14 cellular contexts compared by ENCODE assay signal in the genomic region with DNA sequence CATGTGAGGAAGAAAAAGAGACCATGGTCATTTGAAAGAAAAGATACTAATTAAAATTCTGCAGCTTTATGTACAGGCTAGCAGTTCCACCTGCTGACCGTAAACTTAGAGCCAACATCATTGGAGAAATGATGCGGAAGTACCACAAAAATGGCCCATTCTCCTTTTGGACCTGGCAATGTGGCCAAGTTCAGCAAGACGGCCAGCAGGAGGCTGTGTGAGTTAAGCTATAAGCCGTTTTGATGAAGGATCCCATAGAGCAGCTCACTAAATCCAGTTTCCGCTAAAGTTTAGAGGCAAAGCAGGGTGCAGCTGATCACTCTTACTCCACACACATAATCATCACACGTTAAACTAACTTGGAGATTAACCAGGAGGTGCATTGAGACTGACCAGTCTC.
DNase-seq lines count a peak whose midpoint lies in the region; ATAC-seq and TF ChIP-seq lines count a peak whose summit lies in the region.
"Had no signal": no experiment of that assay in that cellular context is flagged by ENCODE, and none has a peak within 500 bp of the region (broad histone marks: within the 10 kb centered on the region; RNA-seq: fewer than 3 reads in every experiment).

No MANE protein-coding gene starts in this region.

- no peak overlapping the region for H3K27ac Mint-ChIP-seq in activated CD4-positive, alpha-beta memory T cell treated with anti-CD3 and anti-CD28 coated beads, Interleukin-2, amount 10 ng/mL, durations not matched to agents 7 days and 5 days
- H3K27ac Mint-ChIP-seq: IgD-negative memory B cell had no signal

- POLR2A ChIA-PET in activated CD4-positive, alpha-beta memory T cell treated with anti-CD3 and anti-CD28 coated beads, Interleukin-2, amount 10 ng/mL, durations not matched to agents 7 days and 5 days (lab: Charles Lee): no interaction called here

- H3K9me3 Mint-ChIP-seq in activated CD4-positive, alpha-beta memory T cell treated with anti-CD3 and anti-CD28 coated beads, Interleukin-2, amount 10 ng/mL, durations not matched to agents 7 days and 5 days: no peaks in the 10 kb centered on the region
- H3K9me3 Mint-ChIP-seq: activated T-cell treated with anti-CD3 and anti-CD28 coated beads, Interleukin-2, amount 50 U/mL, for 4 hours had no signal

- H3K9me3 ChIP-seq in cardiac muscle cell (ENCODE audit: low read depth) (no peaks in the 10 kb centered on the region), upper lobe of right lung (no peaks in the 10 kb centered on the region)
- H3K9me3 ChIP-seq: breast epithelium had no signal

- H3K27me3 Mint-ChIP-seq in activated CD4-positive, alpha-beta memory T cell treated with anti-CD3 and anti-CD28 coated beads, Interleukin-2, amount 10 ng/mL, durations not matched to agents 7 days and 5 days: no peaks in the 10 kb centered on the region

- no peaks in the 10 kb centered on the region for H3K36me3 Mint-ChIP-seq in activated CD4-positive, alpha-beta memory T cell treated with anti-CD3 and anti-CD28 coated beads, Interleukin-2, amount 10 ng/mL, durations not matched to agents 7 days and 5 days (ENCODE audit: low read depth)
- H3K36me3 Mint-ChIP-seq: IgD-negative memory B cell had no signal

- ATAC-seq in Right ventricle myocardium superior (ENCODE audit: poor library complexity) (no peak), upper lobe of right lung (no peak)
- ATAC-seq: activated T-cell treated with anti-CD3 and anti-CD28 coated beads, Interleukin-2, amount 50 U/mL, for 4 hours had no signal

- no peak overlapping the region for H3K4me3 Mint-ChIP-seq in activated CD4-positive, alpha-beta memory T cell treated with anti-CD3 and anti-CD28 coated beads, Interleukin-2, amount 10 ng/mL, durations not matched to agents 7 days and 5 days
- H3K4me3 Mint-ChIP-seq: activated T-cell treated with anti-CD3 and anti-CD28 coated beads, Interleukin-2, amount 50 U/mL, for 4 hours; IgD-negative memory B cell had no signal

- TF ChIP-seq CTCF in cardiac muscle cell (IDR thresholded peaks at IDR 0.05; ENCODE audit: low read depth, low read length) (peak; percentile 31), astrocyte of the cerebellum (IDR thresholded peaks at IDR 0.05; ENCODE audit: low read depth, low read length, missing control alignments) (peak; percentile 72), upper lobe of right lung (IDR thresholded peaks at IDR 0.05) (peak; percentile 19)

- H3K27me3 ChIP-seq in cardiac muscle cell: no peaks in the 10 kb centered on the region
- H3K27me3 ChIP-seq in upper lobe of right lung: no peaks in the 10 kb centered on the region
- H3K27me3 ChIP-seq: breast epithelium had no signal

- H3K4me1 Mint-ChIP-seq in activated CD4-positive, alpha-beta memory T cell treated with anti-CD3 and anti-CD28 coated beads, Interleukin-2, amount 10 ng/mL, durations not matched to agents 7 days and 5 days: no peaks in the 10 kb centered on the region

- DNase-seq in cardiac muscle cell (ENCODE audit: low read depth in 1 of 2, low spot score in 1 of 2) (peak; percentile 20 to 25), Right ventricle myocardium superior (no peak), astrocyte of the cerebellum (ENCODE audit: low read depth) (peak; percentile 57), iPS DF 19.7 (ENCODE audit: low read depth, low spot score) (peak; percentile 50), upper lobe of right lung (no peak), GM19238 (ENCODE audit: insufficient read length, low spot score) (no peak)
- DNase-seq in activated CD4-positive, alpha-beta memory T cell treated with anti-CD3 and anti-CD28 coated beads, Interleukin-2, amount 10 ng/mL, durations not matched to agents 7 days and 5 days: no peak
- DNase-seq in activated naive CD4-positive, alpha-beta T cell treated with Interleukin-2 at 50 U/mL for 16 hours: no peak
- DNase-seq: activated T-cell treated with anti-CD3 and anti-CD28 coated beads, Interleukin-2, amount 50 U/mL, for 4 hours; NCI-H2029; OCI-M1 had no signal

- H3K4me3 ChIP-seq in cardiac muscle cell (no peak overlapping the region), astrocyte of the cerebellum (ENCODE audit: low read depth, low read length) (no peak overlapping the region), upper lobe of right lung (no peak overlapping the region)
- H3K4me3 ChIP-seq: breast epithelium, lung had no signal

- intact Hi-C loops in Right ventricle myocardium superior (cut with DNase I): no loop called here
- intact Hi-C loops in upper lobe of right lung (cut with DNase I): no loop called here

- no peaks in the 10 kb centered on the region for H3K36me3 ChIP-seq in cardiac muscle cell
- H3K36me3 ChIP-seq in upper lobe of right lung: no peaks in the 10 kb centered on the region
- H3K36me3 ChIP-seq: breast epithelium had no signal

- H3K27ac ChIP-seq in cardiac muscle cell: no peak overlapping the region
- H3K27ac ChIP-seq in upper lobe of right lung: no peak overlapping the region
- H3K27ac ChIP-seq: breast epithelium had no signal

- no peaks in the 10 kb centered on the region for H3K4me1 ChIP-seq in cardiac muscle cell (ENCODE audit: low read depth)
- no peaks in the 10 kb centered on the region for H3K4me1 ChIP-seq in upper lobe of right lung
- H3K4me1 ChIP-seq: breast epithelium had no signal

- in situ Hi-C loops in astrocyte of the cerebellum (cut with HindIII; ENCODE audit: low sequenced_read_pairs): no loop called here

- CTCF ChIA-PET in activated CD4-positive, alpha-beta memory T cell treated with anti-CD3 and anti-CD28 coated beads, Interleukin-2, amount 10 ng/mL, durations not matched to agents 7 days and 5 days (lab: Charles Lee): no interaction called here

Comparison
In these comparisons a context has a peak if more than half of its experiments do, and no peak if none do; other contexts are left out.
1. DNase-seq: peak in cardiac muscle cell (2 of 2), astrocyte of the cerebellum (single experiment) and iPS DF 19.7 (single experiment); none in Right ventricle myocardium superior (single experiment), upper lobe of right lung (single experiment), activated CD4-positive, alpha-beta memory T cell treated with anti-CD3 and anti-CD28 coated beads, Interleukin-2, amount 10 ng/mL, durations not matched to agents 7 days and 5 days (single experiment), GM19238 (single experiment) and activated naive CD4-positive, alpha-beta T cell treated with Interleukin-2 at 50 U/mL for 16 hours (single experiment).
2. CTCF ChIP-seq: peak in every context shown above with its lines; median percentile 72 in astrocyte of the cerebellum; 31 in cardiac muscle cell; 19 in upper lobe of right lung.